Comparison of ENCODE assay signal across 9 cellular contexts in the genomic region with DNA sequence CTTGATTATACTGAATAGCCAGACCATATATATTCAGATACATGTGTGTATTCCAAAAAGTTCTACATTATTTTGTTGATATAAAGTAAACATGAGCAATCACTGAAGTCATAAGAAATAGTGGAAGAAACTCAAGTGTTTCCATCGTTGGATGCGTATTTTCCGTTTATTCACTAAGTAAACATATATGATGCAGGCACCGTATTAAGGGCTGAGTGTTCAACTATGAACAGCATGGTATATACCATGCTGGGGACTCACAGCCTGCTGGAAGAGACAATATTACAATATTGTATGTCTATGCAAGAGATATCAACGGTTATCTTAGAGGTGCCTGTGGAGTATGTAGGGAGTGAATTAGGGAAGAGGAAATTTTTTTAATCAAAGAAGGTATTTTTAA. TPM values are rescaled to one million over a fixed set of nuclear protein-coding genes. Genes with fewer than 3 reads are reported as not detected.
DNase-seq lines count a peak whose midpoint lies in the region; ATAC-seq and TF ChIP-seq lines count a peak whose summit lies in the region.
"Had no signal": no experiment of that assay in that cellular context is flagged by ENCODE, and none has a peak within 500 bp of the region (broad histone marks: within the 10 kb centered on the region; RNA-seq: fewer than 3 reads in every experiment).

No MANE protein-coding gene starts in this region.

- H3K36me3 ChIP-seq in kidney epithelial cell (ENCODE audit: control insufficient read depth, insufficient read depth, low read length) (peaks cover 2% of the 10 kb centered on the region), tibial artery (peaks cover 0 to 28% (median 4%) of the 10 kb centered on the region in 3 donors), adrenal gland (replicated peaks in 1 of 2) (peaks cover 0 to 6% of the 10 kb centered on the region in 2 donors)

- H3K4me1 Mint-ChIP-seq in activated naive CD4-positive, alpha-beta T cell treated with anti-CD3 and anti-CD28 coated beads for 36 hours (ENCODE audit: low read depth), result peaks cover 38% of the 10 kb centered on the region
- peaks cover 35% of the 10 kb centered on the region for H3K4me1 Mint-ChIP-seq in activated CD8-positive, alpha-beta T cell treated with anti-CD3 and anti-CD28 coated beads for 36 hours (ENCODE audit: low read depth)

- intact Hi-C loops in activated naive CD4-positive, alpha-beta T cell treated with anti-CD3 and anti-CD28 coated beads for 36 hours (cut with micrococcal nuclease), result loop anchor here (2.0 to 5.0 kb wide), 3 partner anchors 38 to 608 kb away; partner anchors contain the start of gene CMAS
- intact Hi-C loops in activated CD8-positive, alpha-beta T cell treated with anti-CD3 and anti-CD28 coated beads for 36 hours (cut with micrococcal nuclease), result loop anchor here (5.0 kb wide), 1 partner anchor 64 kb away; the partner anchor contains the start of genes GOLT1B and RECQL
- intact Hi-C loops in tibial artery (cut with DNase I; ENCODE audit: low total_unique reads) (no loop called here), adrenal gland (cut with DNase I) (no loop called here)

- H3K27me3 ChIP-seq in kidney epithelial cell (ENCODE audit: control insufficient read depth, insufficient read depth, low read length) (no peaks in the 10 kb centered on the region), tibial artery (no peaks in the 10 kb centered on the region), adrenal gland (no peaks in the 10 kb centered on the region)

- CTCF ChIA-PET in activated naive CD4-positive, alpha-beta T cell treated with anti-CD3 and anti-CD28 coated beads for 36 hours (lab: Charles Lee), result interaction anchor here (1.2 kb wide), 1 partner anchor 260 kb away, joined by 3 read pairs; no protein-coding TSS in a partner anchor
- CTCF ChIA-PET in activated CD8-positive, alpha-beta T cell treated with anti-CD3 and anti-CD28 coated beads for 36 hours (lab: Charles Lee), result interaction anchor here (0.9 to 1.2 kb wide), 2 partner anchors 12 to 219 kb away, joined by 3 to 4 read pairs; partner anchors contain the start of gene LDHB

- 92 to 96% (median 93%) methylated on average over 5 of the region's 5 CpGs for WGBS in adrenal gland, 4 donors

- TF ChIP-seq POLR2A in adrenal gland (IDR thresholded peaks at IDR 0.05), result no peak

- H3K4me3 Mint-ChIP-seq in activated naive CD4-positive, alpha-beta T cell treated with anti-CD3 and anti-CD28 coated beads for 36 hours, result peak overlapping the region; percentile 90
- peak overlapping the region; percentile 91 for H3K4me3 Mint-ChIP-seq in activated CD8-positive, alpha-beta T cell treated with anti-CD3 and anti-CD28 coated beads for 36 hours

- DNase-seq in activated naive CD4-positive, alpha-beta T cell treated with anti-CD3 and anti-CD28 coated beads for 36 hours, result no peak
- no peak for DNase-seq in activated naive CD4-positive, alpha-beta T cell (lab: John Stamatoyannopoulos, UW)
- DNase-seq in activated CD8-positive, alpha-beta T cell treated with anti-CD3 and anti-CD28 coated beads for 36 hours, result no peak
- DNase-seq in kidney epithelial cell (ENCODE audit: low read depth) (no peak), tibial artery (no peak), NCI-H1105 treated with DMSO at 0.1 percent for 48 hours (lab: John Stamatoyannopoulos, UW) (no peak), adrenal gland (no peak), NCI-H2029 treated with DMSO at 0.1 percent for 48 hours (lab: John Stamatoyannopoulos, UW) (no peak)
- DNase-seq: NCI-H1436 had no signal

- POLR2A ChIA-PET in activated CD8-positive, alpha-beta T cell treated with anti-CD3 and anti-CD28 coated beads for 36 hours (lab: Charles Lee), result interaction anchor here (1.2 to 2.7 kb wide), 4 partner anchors 13 to 63 kb away, joined by 3 to 18 read pairs (median 10); partner anchors contain the start of genes GOLT1B and RECQL

- peak overlapping the region; percentile 91 for H3K4me3 ChIP-seq in kidney epithelial cell (ENCODE audit: low read depth, low read length)
- H3K4me3 ChIP-seq in tibial artery, result peak overlapping the region; percentile 63 to 79
- H3K4me3 ChIP-seq in adrenal gland, result peak overlapping the region in 1 of 4 donors; percentile 77

- no peaks in the 10 kb centered on the region for H3K9me3 Mint-ChIP-seq in activated naive CD4-positive, alpha-beta T cell treated with anti-CD3 and anti-CD28 coated beads for 36 hours
- H3K9me3 Mint-ChIP-seq in activated CD8-positive, alpha-beta T cell treated with anti-CD3 and anti-CD28 coated beads for 36 hours, result no peaks in the 10 kb centered on the region

- no peak for ATAC-seq in activated CD8-positive, alpha-beta T cell treated with anti-CD3 and anti-CD28 coated beads for 36 hours

- H3K36me3 Mint-ChIP-seq in activated naive CD4-positive, alpha-beta T cell treated with anti-CD3 and anti-CD28 coated beads for 36 hours (ENCODE audit: low read depth), result peaks cover 20% of the 10 kb centered on the region
- peaks cover 23% of the 10 kb centered on the region for H3K36me3 Mint-ChIP-seq in activated CD8-positive, alpha-beta T cell treated with anti-CD3 and anti-CD28 coated beads for 36 hours (ENCODE audit: low read depth)

- peaks cover 0 to 11% (median 5%) of the 10 kb centered on the region in 4 donors for H3K4me1 ChIP-seq in tibial artery
- peaks cover 0 to 19% of the 10 kb centered on the region in 2 donors for H3K4me1 ChIP-seq in adrenal gland (replicated peaks in 1 of 2)

- no peaks in the 10 kb centered on the region for H3K27me3 Mint-ChIP-seq in activated naive CD4-positive, alpha-beta T cell treated with anti-CD3 and anti-CD28 coated beads for 36 hours (ENCODE audit: low read depth)
- no peaks in the 10 kb centered on the region for H3K27me3 Mint-ChIP-seq in activated CD8-positive, alpha-beta T cell treated with anti-CD3 and anti-CD28 coated beads for 36 hours

- H3K27ac ChIP-seq in tibial artery, result peak overlapping the region in 1 of 2 donors; percentile 91
- H3K27ac ChIP-seq in adrenal gland, result peak overlapping the region in 1 of 5 donors; percentile 76

- H3K27ac Mint-ChIP-seq in activated naive CD4-positive, alpha-beta T cell treated with anti-CD3 and anti-CD28 coated beads for 36 hours, result peak overlapping the region; percentile 95
- peak overlapping the region; percentile 97 for H3K27ac Mint-ChIP-seq in activated CD8-positive, alpha-beta T cell treated with anti-CD3 and anti-CD28 coated beads for 36 hours

- TF ChIP-seq CTCF in activated CD8-positive, alpha-beta T cell treated with anti-CD3 and anti-CD28 coated beads for 36 hours (IDR thresholded peaks at IDR 0.05), result no peak
- TF ChIP-seq CTCF in kidney epithelial cell (IDR thresholded peaks at IDR 0.05; ENCODE audit: insufficient read depth, low read length, poor library complexity, severe bottlenecking) (no peak), tibial artery (IDR thresholded peaks at IDR 0.05) (no peak), adrenal gland (IDR thresholded peaks at IDR 0.05) (no peak)

- H3K9me3 ChIP-seq in tibial artery (no peaks in the 10 kb centered on the region), adrenal gland (replicated peaks in 1 of 3) (no peaks in the 10 kb centered on the region)

RNA-seq across cellular contexts. Expression of gene PYROXD1, which starts 1.2 kb away (rescaled TPM):
- total RNA-seq in activated naive CD4-positive, alpha-beta T cell treated with anti-CD3 and anti-CD28 coated beads for 36 hours, result 10 to 100 TPM; 21.0 to 21.6 TPM
- total RNA-seq in activated CD8-positive, alpha-beta T cell treated with anti-CD3 and anti-CD28 coated beads for 36 hours, result 10 to 100 TPM; 24.3 to 26.4 TPM
- total RNA-seq in kidney epithelial cell (13.9 and 17.3 TPM in 2 replicates), adrenal gland (10 to 100 TPM in 7 of 8 donors, 1 to 10 TPM in 1; 9.8 to 25.3 (median 18.3) TPM)
- polyA plus RNA-seq in adrenal gland, result 10 to 100 TPM; 10.3 to 29.8 (median 13.0) TPM

Comparison
In these comparisons a context has a peak if more than half of its experiments do, and no peak if none do; other contexts are left out.
1. intact Hi-C loops: an anchor here in activated naive CD4-positive, alpha-beta T cell treated with anti-CD3 and anti-CD28 coated beads for 36 hours (2.0 to 5.0 kb wide) and activated CD8-positive, alpha-beta T cell treated with anti-CD3 and anti-CD28 coated beads for 36 hours (5.0 kb wide); none called in tibial artery and adrenal gland.